Comparison of ENCODE assay signal across 1 cellular context in genomic region chr16:75726390-75726789, GRCh38.
TF ChIP-seq lines count a peak whose summit lies in the region.

TSS of gene CPHXL (minus strand) at chr16:75726490. CDS start at chr16:75726442, 48 bp downstream.

TF ChIP-seq in HepG2, 621 proteins besides CTCF, POLR2A, EP300 and RAD21:
- no peak for TF ChIP-seq ETS1 (CRISPR knock-in tag; IDR thresholded peaks at IDR 0.05)
- no peak for TF ChIP-seq ZNF782 (CRISPR knock-in tag; IDR thresholded peaks at IDR 0.05; ENCODE audit: borderline replicate concordance)
- TF ChIP-seq ZNF776 (CRISPR knock-in tag; IDR thresholded peaks at IDR 0.05): no peak
- no peak for TF ChIP-seq ZNF274 (CRISPR knock-in tag; IDR thresholded peaks at IDR 0.05)
- no peak for TF ChIP-seq NR2F6 (IDR thresholded peaks at IDR 0.05)
- no peak for TF ChIP-seq NR2F6 (CRISPR knock-in tag; IDR thresholded peaks at IDR 0.05)
- TF ChIP-seq MTA3 (CRISPR knock-in tag; IDR thresholded peaks at IDR 0.05): no peak
- TF ChIP-seq ZNF746 (CRISPR knock-in tag; IDR thresholded peaks at IDR 0.05): no peak
- no peak for TF ChIP-seq ZNF567 (CRISPR knock-in tag; IDR thresholded peaks at IDR 0.05; ENCODE audit: borderline replicate concordance)
- no peak for TF ChIP-seq HINFP (CRISPR knock-in tag; IDR thresholded peaks at IDR 0.05; ENCODE audit: low read depth)
- no peak for TF ChIP-seq ARNT2 (CRISPR knock-in tag; IDR thresholded peaks at IDR 0.05; ENCODE audit: low read depth)
- no peak for TF ChIP-seq ZFP41 (CRISPR knock-in tag; IDR thresholded peaks at IDR 0.05; ENCODE audit: borderline replicate concordance)
- TF ChIP-seq DZIP1 (CRISPR knock-in tag; IDR thresholded peaks at IDR 0.05): no peak
- TF ChIP-seq PHF21A (CRISPR knock-in tag; IDR thresholded peaks at IDR 0.05): no peak
- TF ChIP-seq ZNF644 (CRISPR knock-in tag; IDR thresholded peaks at IDR 0.05; ENCODE audit: low read depth): no peak
- TF ChIP-seq ZFY (CRISPR knock-in tag; IDR thresholded peaks at IDR 0.05): no peak
- TF ChIP-seq TCF7L2 (IDR thresholded peaks at IDR 0.05; ENCODE audit: low read depth, low read length): no peak
- no peak for TF ChIP-seq RBFOX2 (IDR thresholded peaks at IDR 0.05; ENCODE audit: low read depth, low read length)
- no peak for TF ChIP-seq ELF4 (CRISPR knock-in tag; IDR thresholded peaks at IDR 0.05; ENCODE audit: borderline replicate concordance)
- no peak for TF ChIP-seq ZXDC (CRISPR knock-in tag; IDR thresholded peaks at IDR 0.05)
